Comparison of ENCODE assay signal across 8 cellular contexts in genomic region chr2:216633616-216634316, GRCh38. TPM values are rescaled to one million over a fixed set of nuclear protein-coding genes. Genes with fewer than 3 reads are reported as not detected.
DNase-seq lines count a peak whose midpoint lies in the region; ATAC-seq and TF ChIP-seq lines count a peak whose summit lies in the region.

No MANE protein-coding gene starts in this region.

- peaks cover 32% of the 10 kb centered on the region for H3K4me1 Mint-ChIP-seq in activated T-helper 2 cell treated with anti-CD3 and anti-CD28 coated beads, Interferon-gamma antibody, Interleukin-2, Interleukin-4, amounts not matched to agents 10 μg/mL and 5 μg/mL and 100 μg/mL, durations not matched to agents 14 hours and 24 hours and 36 hours (ENCODE audit: low read depth)

- H3K27ac Mint-ChIP-seq in activated T-helper 2 cell treated with anti-CD3 and anti-CD28 coated beads, Interferon-gamma antibody, Interleukin-2, Interleukin-4, amounts not matched to agents 10 μg/mL and 5 μg/mL and 100 μg/mL, durations not matched to agents 14 hours and 24 hours and 36 hours: no peak overlapping the region

- intact Hi-C loops in activated T-helper 2 cell treated with anti-CD3 and anti-CD28 coated beads, Interferon-gamma antibody, Interleukin-2, Interleukin-4, amounts not matched to agents 10 μg/mL and 5 μg/mL and 100 μg/mL, durations not matched to agents 14 hours and 24 hours and 36 hours (cut with micrococcal nuclease): loop anchor here (1.0 kb wide), 1 partner anchor 26 kb away; no protein-coding TSS in a partner anchor

- no peak for ATAC-seq in stimulated activated naive CD8-positive, alpha-beta T cell treated with anti-CD3 and anti-CD28 coated beads, Interleukin-15, Interleukin-2, amounts not matched to agents 100 U/mL and 50 U/mL, for 24 hours
- no peak for ATAC-seq in HG02588 (IDR thresholded peaks at IDR 0.05; ENCODE audit: unreplicated experiment)
- no peak for ATAC-seq in HG03342 (IDR thresholded peaks at IDR 0.05; ENCODE audit: unreplicated experiment)

- peak; percentile 60 for DNase-seq in BE2C
- peak; percentile 12 for DNase-seq in HK-2 (ENCODE audit: unreplicated experiment)
- DNase-seq in activated T-helper 2 cell treated with anti-CD3 and anti-CD28 coated beads, Interferon-gamma antibody, Interleukin-2, Interleukin-4, amounts not matched to agents 10 μg/mL and 5 μg/mL and 100 μg/mL, durations not matched to agents 14 hours and 24 hours and 36 hours (ENCODE audit: low spot score): no peak
- DNase-seq in islet precursor cell: peak; percentile 69
- peak; percentile 10 for DNase-seq in stimulated activated naive CD8-positive, alpha-beta T cell treated with anti-CD3 and anti-CD28 coated beads, Interleukin-15, Interleukin-2, amounts not matched to agents 100 U/mL and 50 U/mL, for 24 hours
- no peak for DNase-seq in GDM1 (lab: John Stamatoyannopoulos, UW)

- H3K36me3 ChIP-seq in BE2C: peaks cover 11% of the 10 kb centered on the region; the same call in 1 of the 2 replicates

- peaks cover 12% of the 10 kb centered on the region for H3K36me3 Mint-ChIP-seq in activated T-helper 2 cell treated with anti-CD3 and anti-CD28 coated beads, Interferon-gamma antibody, Interleukin-2, Interleukin-4, amounts not matched to agents 10 μg/mL and 5 μg/mL and 100 μg/mL, durations not matched to agents 14 hours and 24 hours and 36 hours (ENCODE audit: low read depth)

- no peaks in the 10 kb centered on the region for H3K9me3 Mint-ChIP-seq in activated T-helper 2 cell treated with anti-CD3 and anti-CD28 coated beads, Interferon-gamma antibody, Interleukin-2, Interleukin-4, amounts not matched to agents 10 μg/mL and 5 μg/mL and 100 μg/mL, durations not matched to agents 14 hours and 24 hours and 36 hours

- H3K27me3 ChIP-seq in BE2C: no peaks in the 10 kb centered on the region

- H3K27me3 Mint-ChIP-seq in activated T-helper 2 cell treated with anti-CD3 and anti-CD28 coated beads, Interferon-gamma antibody, Interleukin-2, Interleukin-4, amounts not matched to agents 10 μg/mL and 5 μg/mL and 100 μg/mL, durations not matched to agents 14 hours and 24 hours and 36 hours (ENCODE audit: low read depth): peaks cover 66% of the 10 kb centered on the region

- H3K4me3 Mint-ChIP-seq in activated T-helper 2 cell treated with anti-CD3 and anti-CD28 coated beads, Interferon-gamma antibody, Interleukin-2, Interleukin-4, amounts not matched to agents 10 μg/mL and 5 μg/mL and 100 μg/mL, durations not matched to agents 14 hours and 24 hours and 36 hours (ENCODE audit: low read depth): peak overlapping the region; percentile 80

- no peak for TF ChIP-seq CTCF in BE2C (IDR thresholded peaks at IDR 0.05; ENCODE audit: low read depth, low read length)

- peak overlapping the region; percentile 99 for H3K4me3 ChIP-seq in BE2C (ENCODE audit: low read depth, low read length)

- peaks cover 3% of the 10 kb centered on the region for H3K4me1 ChIP-seq in BE2C

- H3K9me3 ChIP-seq in BE2C: no peaks in the 10 kb centered on the region

RNA-seq across cellular contexts. Expression of gene IGFBP2, which starts 0.5 kb away (rescaled TPM):
- polyA plus RNA-seq in BE2C (2012; ENCODE audit: insufficient read depth, insufficient read length, low read depth): 1,157 TPM
- 30.1 and 32.5 TPM in 2 replicates for total RNA-seq in activated T-helper 2 cell treated with anti-CD3 and anti-CD28 coated beads, Interferon-gamma antibody, Interleukin-2, Interleukin-4, amounts not matched to agents 10 μg/mL and 5 μg/mL and 100 μg/mL, durations not matched to agents 14 hours and 24 hours and 36 hours

Comparison
In these comparisons a context has a peak if more than half of its experiments do, and no peak if none do; other contexts are left out.
1. DNase-seq: peak in BE2C (single experiment), HK-2 (single experiment), islet precursor cell (single experiment) and stimulated activated naive CD8-positive, alpha-beta T cell treated with anti-CD3 and anti-CD28 coated beads, Interleukin-15, Interleukin-2, amounts not matched to agents 100 U/mL and 50 U/mL, for 24 hours (single experiment); none in activated T-helper 2 cell treated with anti-CD3 and anti-CD28 coated beads, Interferon-gamma antibody, Interleukin-2, Interleukin-4, amounts not matched to agents 10 μg/mL and 5 μg/mL and 100 μg/mL, durations not matched to agents 14 hours and 24 hours and 36 hours (single experiment) and GDM1 (single experiment).